8 cellular contexts compared by ENCODE assay signal in genomic region chr3:14921034-14921616, GRCh38.
DNase-seq lines count a peak whose midpoint lies in the region; ATAC-seq and TF ChIP-seq lines count a peak whose summit lies in the region.

No MANE protein-coding gene starts in this region.

- TF ChIP-seq CTCF in GM12874 (IDR thresholded peaks at IDR 0.05; ENCODE audit: insufficient read depth, low read depth, low read length) (peak; percentile 98), VCaP (conservative IDR thresholded peaks at IDR 0.05) (peak; percentile 98)

- peak; percentile 61 for DNase-seq in NCI-H2171 (lab: John Stamatoyannopoulos, UW)
- peak; percentile 79 for DNase-seq in brain pericyte (ENCODE audit: low read depth, low spot score)
- peak; percentile 92 for DNase-seq in iPS-NIHi7 (ENCODE audit: extremely low spot score)
- DNase-seq in stimulated activated CD4-positive, alpha-beta T cell treated with anti-CD3 and anti-CD28 coated beads, Interleukin-12 subunit alpha, Interleukin-12 subunit beta, amount 100 ng/mL, for 4 hours: peak; percentile 80

- ATAC-seq in HG02938 (IDR thresholded peaks at IDR 0.05; ENCODE audit: unreplicated experiment) (peak; percentile 64), GM18517 (IDR thresholded peaks at IDR 0.05; ENCODE audit: unreplicated experiment) (no peak)

- H3K27ac ChIP-seq in VCaP: no peak overlapping the region; the same call in 1 of the 2 replicates
